In the genomic region with DNA sequence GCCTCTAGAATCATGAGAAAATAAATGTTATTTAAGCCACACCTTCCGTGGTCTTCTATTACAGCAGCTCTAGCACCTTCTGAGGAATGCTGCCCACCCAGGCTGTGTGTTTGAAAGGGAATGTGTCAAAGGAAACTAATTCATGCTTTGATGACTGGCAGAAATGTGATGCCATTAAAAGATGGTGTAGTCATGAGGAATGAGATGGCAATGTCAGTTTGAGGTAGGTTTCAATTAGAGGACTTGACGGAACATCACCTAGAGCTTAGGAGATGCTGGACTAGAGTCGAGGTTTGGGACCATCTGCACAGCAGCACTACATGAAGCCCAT, we compare ENCODE assay signal across 30 cellular contexts. TPM values are rescaled to one million over a fixed set of nuclear protein-coding genes. Genes with fewer than 3 reads are reported as not detected.
"Had no signal": no experiment of that assay in that cellular context is flagged by ENCODE, and none has a peak within 500 bp of the region (broad histone marks: within the 10 kb centered on the region; RNA-seq: fewer than 3 reads in every experiment).

No MANE protein-coding gene starts in this region.

- H3K4me3 Mint-ChIP-seq: effector memory CD8-positive, alpha-beta T cell; memory B cell; naive B cell; natural killer cell treated with Interleukin-12 subunit alpha and Interleukin-12 subunit beta and Interleukin-15 and Interleukin-18, amount 100 ng/mL, for 72 hours; neural crest cell; stimulated activated naive CD8-positive, alpha-beta T cell treated with anti-CD3 and anti-CD28 coated beads, Interleukin-15, amount 100 ng/mL, for 72 hours had no signal

- H3K9me3 ChIP-seq: esophagus squamous epithelium, neutrophil, right atrium auricular region, suprapubic skin, transverse colon, vagina had no signal

- H3K27ac Mint-ChIP-seq: effector memory CD8-positive, alpha-beta T cell; memory B cell; natural killer cell treated with Interleukin-12 subunit alpha and Interleukin-12 subunit beta and Interleukin-15 and Interleukin-18, amount 100 ng/mL, for 72 hours; stimulated activated naive CD8-positive, alpha-beta T cell treated with anti-CD3 and anti-CD28 coated beads, Interleukin-15, amount 100 ng/mL, for 72 hours had no signal

- DNase-seq: cortex of kidney; effector memory CD8-positive, alpha-beta T cell; esophagus squamous epithelium; foreskin melanocyte; naive B cell; stimulated activated CD4-positive, alpha-beta T cell treated with anti-CD3 and anti-CD28 coated beads, Interleukin-12 subunit alpha, Interleukin-12 subunit beta, amount 100 ng/mL, for 4 hours; stimulated activated CD4-positive, alpha-beta T cell treated with anti-CD3 and anti-CD28 coated beads, Interleukin-1b, Interleukin-23, amount 100 ng/mL, for 48 hours; stimulated activated CD4-positive, alpha-beta T cell treated with anti-CD3 and anti-CD28 coated beads, Interleukin-4, amount 100 ng/mL, for 1 hour; stimulated activated CD8-positive, alpha-beta memory T cell treated with anti-CD3 and anti-CD28 coated beads, Interleukin-4, amount 100 ng/mL, for 48 hours; stimulated activated naive CD4-positive, alpha-beta T cell; stimulated activated naive CD8-positive, alpha-beta T cell treated with anti-CD3 and anti-CD28 coated beads, Interleukin-15, amount 100 ng/mL, for 72 hours; transverse colon had no signal

- H2AFZ ChIP-seq: hepatocyte, parathyroid adenoma had no signal

- H3K36me3 Mint-ChIP-seq: memory B cell; naive B cell; natural killer cell treated with Interleukin-12 subunit alpha and Interleukin-12 subunit beta and Interleukin-15 and Interleukin-18, amount 100 ng/mL, for 72 hours had no signal

- H3K27me3 Mint-ChIP-seq: effector memory CD8-positive, alpha-beta T cell had no signal

- H3K4me3 ChIP-seq: esophagus squamous epithelium, hepatocyte, lung, right atrium auricular region, smooth muscle cell, suprapubic skin, transverse colon, vagina had no signal

- H3K27me3 ChIP-seq: esophagus squamous epithelium, hepatocyte, neutrophil, right atrium auricular region, transverse colon, vagina had no signal

- H3K4me1 ChIP-seq: esophagus squamous epithelium, parathyroid adenoma, right atrium auricular region, suprapubic skin, transverse colon, vagina had no signal

- H3K27ac ChIP-seq: esophagus squamous epithelium, hepatocyte, neutrophil, parathyroid adenoma, right atrium auricular region, suprapubic skin, transverse colon, vagina had no signal

- H3K9ac ChIP-seq: parathyroid adenoma had no signal

- H3K4me1 Mint-ChIP-seq: neural crest cell had no signal

- H3K79me2 ChIP-seq: parathyroid adenoma had no signal

- H3K36me3 ChIP-seq: esophagus squamous epithelium, neutrophil, right atrium auricular region, suprapubic skin, transverse colon, vagina had no signal

- H3K4me2 ChIP-seq: hepatocyte, smooth muscle cell had no signal

- H3K9me3 Mint-ChIP-seq: effector memory CD8-positive, alpha-beta T cell; memory B cell; natural killer cell treated with Interleukin-12 subunit alpha and Interleukin-12 subunit beta and Interleukin-15 and Interleukin-18, amount 100 ng/mL, for 72 hours; neural crest cell; stimulated activated naive CD8-positive, alpha-beta T cell treated with anti-CD3 and anti-CD28 coated beads, Interleukin-15, amount 100 ng/mL, for 72 hours had no signal

- ATAC-seq: effector memory CD8-positive, alpha-beta T cell; left lobe of liver; natural killer cell treated with Interleukin-12 subunit alpha and Interleukin-12 subunit beta and Interleukin-15 and Interleukin-18, amount 100 ng/mL, for 72 hours; sciatic nerve; stimulated activated naive CD8-positive, alpha-beta T cell treated with anti-CD3 and anti-CD28 coated beads, Interleukin-15, amount 100 ng/mL, for 72 hours had no signal

RNA-seq across cellular contexts. Expression of gene PDZK1, which starts 10.6 kb away (rescaled TPM):
- total RNA-seq: dermis microvascular lymphatic vessel endothelial cell, kidney epithelial cell, smooth muscle cell had no signal

RNA-seq across cellular contexts. Expression of gene CD160, which starts 22.7 kb away (rescaled TPM):
- total RNA-seq: dermis microvascular lymphatic vessel endothelial cell, esophagus squamous epithelium, hepatocyte, kidney epithelial cell, left lobe of liver, neural crest cell, omental fat pad, progenitor cell of endocrine pancreas, right atrium auricular region, smooth muscle cell, suprapubic skin, ureter had no signal
- polyA plus RNA-seq: hepatocyte, smooth muscle cell had no signal
